In the genomic region with DNA sequence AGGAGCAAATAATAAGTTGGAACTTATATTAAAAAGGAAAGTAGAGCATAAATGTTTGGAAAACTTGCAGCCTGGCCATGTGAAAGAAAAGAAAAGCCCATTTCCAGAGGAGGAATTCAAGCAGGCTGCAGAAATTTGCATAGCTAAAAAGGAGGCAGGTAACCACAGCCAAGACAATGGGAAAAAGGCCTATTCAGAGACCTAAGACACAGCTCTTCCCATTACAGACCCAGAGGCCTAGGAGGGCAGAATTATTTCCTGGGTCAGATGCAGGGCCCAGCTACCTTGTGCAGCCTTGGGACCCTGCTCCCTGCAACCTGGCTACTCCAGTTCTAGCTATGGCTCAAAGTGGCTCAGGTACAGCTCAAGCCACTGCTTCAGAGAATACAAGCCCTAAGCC, we compare ENCODE assay signal across 21 cellular contexts.
DNase-seq lines count a peak whose midpoint lies in the region; ATAC-seq, FAIRE-seq and TF ChIP-seq lines count a peak whose summit lies in the region.
"Had no signal": no experiment of that assay in that cellular context is flagged by ENCODE, and none has a peak within 500 bp of the region (broad histone marks: within the 10 kb centered on the region; RNA-seq: fewer than 3 reads in every experiment).

No MANE protein-coding gene starts in this region.

- no peaks in the 10 kb centered on the region for H3K27me3 ChIP-seq in mesendoderm (ENCODE audit: insufficient read depth, low read length, poor library complexity)
- no peaks in the 10 kb centered on the region for H3K27me3 ChIP-seq in pancreas
- H3K27me3 ChIP-seq: BLaER1 had no signal

- FAIRE-seq in pancreas (lab: Jason Lieb, UNC): no peak
- FAIRE-seq: A204.1, G401.6, GM12892, H1 had no signal

- no peak overlapping the region for H2BK120ac ChIP-seq in mesendoderm (ENCODE audit: low read depth, low read length)

- no peaks in the 10 kb centered on the region for H3K4me1 ChIP-seq in mesendoderm (ENCODE audit: control insufficient read depth, low read depth, low read length)
- no peaks in the 10 kb centered on the region for H3K4me1 ChIP-seq in pancreas
- H3K4me1 ChIP-seq: BLaER1, Caco-2 had no signal

- H3K4me3 ChIP-seq in mesendoderm (ENCODE audit: low read length) (no peak overlapping the region), pancreas (no peak overlapping the region)
- H3K4me3 ChIP-seq: BLaER1 had no signal

- H3K27ac ChIP-seq in mesendoderm (ENCODE audit: low read depth, low read length) (no peak overlapping the region), pancreas (no peak overlapping the region)
- H3K27ac ChIP-seq: 22Rv1, BLaER1, C4-2B had no signal

- DNase-seq in stimulated activated naive CD8-positive, alpha-beta T cell treated with anti-CD3 and anti-CD28 coated beads, Interleukin-15, amount 100 ng/mL, for 72 hours: no peak
- no peak for DNase-seq in stimulated activated naive CD8-positive, alpha-beta T cell treated with anti-CD3 and anti-CD28 coated beads, Interleukin-15, Interleukin-2, amounts not matched to agents 100 U/mL and 50 U/mL, for 24 hours
- peak; percentile 2 for DNase-seq in mesendoderm
- DNase-seq in stimulated activated naive B cell treated with anti-CD40 and anti-IgM and Interleukin-4, amounts not matched to agents 10 μg/mL and 1 μg/mL and 100 μg/mL, for 72 hours: no peak
- no peak for DNase-seq in pancreas
- DNase-seq in GM19238 (ENCODE audit: insufficient read length, low spot score): no peak
- DNase-seq: Caco-2; CD4-positive, CD25-positive, alpha-beta regulatory T cell; CD8-positive, alpha-beta T cell; DMS153; DND-41; H7; HCEC 1CT had no signal

- no peak overlapping the region for H3K4me3 Mint-ChIP-seq in stimulated activated naive CD8-positive, alpha-beta T cell treated with anti-CD3 and anti-CD28 coated beads, Interleukin-15, amount 100 ng/mL, for 72 hours
- no peak overlapping the region for H3K4me3 Mint-ChIP-seq in stimulated activated naive B cell treated with anti-CD40 and anti-IgM and Interleukin-4, amounts not matched to agents 10 μg/mL and 1 μg/mL and 100 μg/mL, for 72 hours
- H3K4me3 Mint-ChIP-seq: B cell; CD4-positive, CD25-positive, alpha-beta regulatory T cell; CD8-positive, alpha-beta T cell had no signal

- H3K9me3 Mint-ChIP-seq in stimulated activated naive CD8-positive, alpha-beta T cell treated with anti-CD3 and anti-CD28 coated beads, Interleukin-15, amount 100 ng/mL, for 72 hours: peaks cover 5 to 8% of the 10 kb centered on the region in 2 donors
- H3K9me3 Mint-ChIP-seq in stimulated activated naive B cell treated with anti-CD40 and anti-IgM and Interleukin-4, amounts not matched to agents 10 μg/mL and 1 μg/mL and 100 μg/mL, for 72 hours: peaks cover 0 to 7% of the 10 kb centered on the region in 2 donors

- no peak overlapping the region for H3K18ac ChIP-seq in mesendoderm (ENCODE audit: low read length)

- no peaks in the 10 kb centered on the region for H3K79me2 ChIP-seq in mesendoderm (ENCODE audit: control insufficient read depth, insufficient read depth, low read length)

- H3K23ac ChIP-seq in mesendoderm (ENCODE audit: low read length): no peak overlapping the region

- no peak overlapping the region for H3K27ac Mint-ChIP-seq in stimulated activated naive CD8-positive, alpha-beta T cell treated with anti-CD3 and anti-CD28 coated beads, Interleukin-15, amount 100 ng/mL, for 72 hours
- no peak overlapping the region for H3K27ac Mint-ChIP-seq in stimulated activated naive B cell treated with anti-CD40 and anti-IgM and Interleukin-4, amounts not matched to agents 10 μg/mL and 1 μg/mL and 100 μg/mL, for 72 hours
- H3K27ac Mint-ChIP-seq: B cell; CD4-positive, CD25-positive, alpha-beta regulatory T cell; CD8-positive, alpha-beta T cell had no signal

- no peaks in the 10 kb centered on the region for H3K79me1 ChIP-seq in mesendoderm (ENCODE audit: low read length)

- no peak overlapping the region for H3K4ac ChIP-seq in mesendoderm (ENCODE audit: low read depth, low read length)

- no peak overlapping the region for H2AK5ac ChIP-seq in mesendoderm (ENCODE audit: low read length)

- no peak overlapping the region for H4K8ac ChIP-seq in mesendoderm (ENCODE audit: low read depth, low read length)

- no peak overlapping the region for H2BK5ac ChIP-seq in mesendoderm (ENCODE audit: low read length)

- intact Hi-C loops in pancreas (cut with DNase I): no loop called here

- H3K56ac ChIP-seq in mesendoderm (ENCODE audit: low read length): no peak overlapping the region

- H3K9ac ChIP-seq in mesendoderm (ENCODE audit: low read length): no peak overlapping the region
- H3K9ac ChIP-seq: BLaER1 had no signal

- TF ChIP-seq CTCF in pancreas (IDR thresholded peaks at IDR 0.05): no peak

- H3K4me2 ChIP-seq in mesendoderm (ENCODE audit: low read length): no peak overlapping the region
- H3K4me2 ChIP-seq: BLaER1 had no signal

- no peaks in the 10 kb centered on the region for H3K36me3 Mint-ChIP-seq in stimulated activated naive B cell treated with anti-CD40 and anti-IgM and Interleukin-4, amounts not matched to agents 10 μg/mL and 1 μg/mL and 100 μg/mL, for 72 hours
- H3K36me3 Mint-ChIP-seq: CD4-positive, CD25-positive, alpha-beta regulatory T cell; CD8-positive, alpha-beta T cell had no signal

- H2BK15ac ChIP-seq in mesendoderm (replicated peaks; ENCODE audit: low read depth): no peak overlapping the region

- no peaks in the 10 kb centered on the region for H3K9me3 ChIP-seq in pancreas
- H3K9me3 ChIP-seq: BLaER1, Caco-2 had no signal

- H3K36me3 ChIP-seq in mesendoderm (ENCODE audit: control insufficient read depth, insufficient read depth, low read length): no peaks in the 10 kb centered on the region
- H3K36me3 ChIP-seq in pancreas: no peaks in the 10 kb centered on the region
- H3K36me3 ChIP-seq: BLaER1 had no signal

- no peaks in the 10 kb centered on the region for H3K27me3 Mint-ChIP-seq in stimulated activated naive CD8-positive, alpha-beta T cell treated with anti-CD3 and anti-CD28 coated beads, Interleukin-15, amount 100 ng/mL, for 72 hours
- no peaks in the 10 kb centered on the region for H3K27me3 Mint-ChIP-seq in stimulated activated naive B cell treated with anti-CD40 and anti-IgM and Interleukin-4, amounts not matched to agents 10 μg/mL and 1 μg/mL and 100 μg/mL, for 72 hours
- H3K27me3 Mint-ChIP-seq: B cell; CD4-positive, CD25-positive, alpha-beta regulatory T cell had no signal

- ATAC-seq in stimulated activated naive CD8-positive, alpha-beta T cell treated with anti-CD3 and anti-CD28 coated beads, Interleukin-15, amount 100 ng/mL, for 72 hours: peak; percentile 28
- no peak for ATAC-seq in stimulated activated naive CD8-positive, alpha-beta T cell treated with anti-CD3 and anti-CD28 coated beads, Interleukin-15, Interleukin-2, amounts not matched to agents 100 U/mL and 50 U/mL, for 24 hours
- peak; percentile 12 to 29 for ATAC-seq in stimulated activated naive B cell treated with anti-CD40 and anti-IgM and Interleukin-4, amounts not matched to agents 10 μg/mL and 1 μg/mL and 100 μg/mL, for 72 hours (replicated peaks)
- no peak for ATAC-seq in pancreas
- ATAC-seq: CD8-positive, alpha-beta T cell had no signal

- no peak overlapping the region for H4K5ac ChIP-seq in mesendoderm (ENCODE audit: low read length)

- no peaks in the 10 kb centered on the region for H3K4me1 Mint-ChIP-seq in stimulated activated naive CD8-positive, alpha-beta T cell treated with anti-CD3 and anti-CD28 coated beads, Interleukin-15, amount 100 ng/mL, for 72 hours
- no peaks in the 10 kb centered on the region for H3K4me1 Mint-ChIP-seq in stimulated activated naive B cell treated with anti-CD40 and anti-IgM and Interleukin-4, amounts not matched to agents 10 μg/mL and 1 μg/mL and 100 μg/mL, for 72 hours
- H3K4me1 Mint-ChIP-seq: B cell; CD4-positive, CD25-positive, alpha-beta regulatory T cell had no signal

Comparison
In these comparisons a context has a peak if more than half of its experiments do, and no peak if none do; other contexts are left out.
1. ATAC-seq: peak in stimulated activated naive CD8-positive, alpha-beta T cell treated with anti-CD3 and anti-CD28 coated beads, Interleukin-15, amount 100 ng/mL, for 72 hours (single experiment) and stimulated activated naive B cell treated with anti-CD40 and anti-IgM and Interleukin-4, amounts not matched to agents 10 μg/mL and 1 μg/mL and 100 μg/mL, for 72 hours (2 of 2); none in stimulated activated naive CD8-positive, alpha-beta T cell treated with anti-CD3 and anti-CD28 coated beads, Interleukin-15, Interleukin-2, amounts not matched to agents 100 U/mL and 50 U/mL, for 24 hours (single experiment) and pancreas (0 of 4).